8 cellular contexts compared by ENCODE assay signal in genomic region chr5:38831909-38832308, GRCh38. TPM values are rescaled to one million over a fixed set of nuclear protein-coding genes. Genes with fewer than 3 reads are reported as not detected.
DNase-seq lines count a peak whose midpoint lies in the region; ATAC-seq and TF ChIP-seq lines count a peak whose summit lies in the region.

No MANE protein-coding gene starts in this region.

- no peaks in the 10 kb centered on the region for H3K79me2 ChIP-seq in smooth muscle cell (ENCODE audit: low read depth)

- no peaks in the 10 kb centered on the region for H3K9me3 ChIP-seq in smooth muscle cell (replicated peaks; ENCODE audit: low read depth)

- no peaks in the 10 kb centered on the region for H3K27me3 ChIP-seq in smooth muscle cell (ENCODE audit: low read depth)

- no peaks in the 10 kb centered on the region for H4K20me1 ChIP-seq in smooth muscle cell (ENCODE audit: low read depth)

- TF ChIP-seq CTCF in epithelial cell of proximal tubule (conservative IDR thresholded peaks at IDR 0.05; ENCODE audit: low read depth, low read length): peak; percentile 72
- TF ChIP-seq CTCF in smooth muscle cell (IDR thresholded peaks at IDR 0.05; ENCODE audit: borderline replicate concordance, insufficient read depth, poor library complexity, severe bottlenecking): peak; percentile 50
- TF ChIP-seq CTCF in lower leg skin (IDR thresholded peaks at IDR 0.05): no peak

- WGBS in smooth muscle cell (ENCODE audit: low lambda C conversion rate): 14% methylated on average over 2 of the region's 3 CpGs
- 51 to 53% methylated on average over 3 of the region's 3 CpGs for WGBS in lower leg skin, 2 donors

- peaks cover 3% of the 10 kb centered on the region for H3F3A ChIP-seq in smooth muscle cell (ENCODE audit: low read depth)

- DNase-seq in NCI-H2196 (lab: John Stamatoyannopoulos, UW; ENCODE audit: unreplicated experiment): peak; percentile 36
- no peak for DNase-seq in NCI-H2196 treated with DMSO at 0.1 percent for 48 hours (lab: John Stamatoyannopoulos, UW; ENCODE audit: unreplicated experiment)
- peak; percentile 39 for DNase-seq in NCI-H69 (lab: John Stamatoyannopoulos, UW)
- DNase-seq in epithelial cell of proximal tubule (ENCODE audit: low read depth): peak; percentile 41
- DNase-seq in smooth muscle cell (lab: John Stamatoyannopoulos, UW; ENCODE audit: unreplicated experiment): no peak
- no peak for DNase-seq in T-helper 9 cell
- no peak for DNase-seq in lower leg skin (ENCODE audit: low spot score in 2 of 2)

- no peak overlapping the region for H3K4me3 ChIP-seq in epithelial cell of proximal tubule (ENCODE audit: low read depth, low read length)
- H3K4me3 ChIP-seq in smooth muscle cell: no peak overlapping the region
- H3K4me3 ChIP-seq in lower leg skin (ENCODE audit: low read depth, poor library complexity, severe bottlenecking): no peak overlapping the region

- intact Hi-C loops in lower leg skin (cut with DNase I; ENCODE audit: low total_unique reads): no loop called here

- no peak for TF ChIP-seq POLR2A in lower leg skin (IDR thresholded peaks at IDR 0.05)

- H3K4me2 ChIP-seq in smooth muscle cell: no peak overlapping the region

- no peak for ATAC-seq in GM19328 (IDR thresholded peaks at IDR 0.05; ENCODE audit: unreplicated experiment)

- peaks cover 3% of the 10 kb centered on the region for H3K36me3 ChIP-seq in smooth muscle cell (ENCODE audit: low read depth)

- H2AFZ ChIP-seq in smooth muscle cell (ENCODE audit: low read depth): no peak overlapping the region

- no peaks in the 10 kb centered on the region for H3K4me1 ChIP-seq in smooth muscle cell (ENCODE audit: low read depth)

- no peak overlapping the region for H3K27ac ChIP-seq in smooth muscle cell (ENCODE audit: low read depth)

- no peak overlapping the region for H3K9ac ChIP-seq in smooth muscle cell (ENCODE audit: low read depth)

RNA-seq across cellular contexts. Expression of gene OSMR, which starts 13.9 kb away (rescaled TPM):
- total RNA-seq in epithelial cell of proximal tubule: 20.1 and 25.5 TPM in 2 replicates
- 48.4 and 52.5 TPM in 2 replicates for total RNA-seq in smooth muscle cell
- 31.3 and 31.8 TPM in 2 replicates for polyA plus RNA-seq in smooth muscle cell
- total RNA-seq in lower leg skin: 10 to 100 TPM; 13.7 to 28.1 (median 22.0) TPM

Comparison
In these comparisons a context has a peak if more than half of its experiments do, and no peak if none do; other contexts are left out.
1. DNase-seq: peak in NCI-H2196 (single experiment), NCI-H69 (single experiment) and epithelial cell of proximal tubule (single experiment); none in NCI-H2196 treated with DMSO at 0.1 percent for 48 hours (single experiment), smooth muscle cell (single experiment), T-helper 9 cell (single experiment) and lower leg skin (0 of 2).
2. CTCF ChIP-seq: peak in epithelial cell of proximal tubule (single experiment) and smooth muscle cell (single experiment); none in lower leg skin (0 of 3).